8 cellular contexts compared by ENCODE assay signal in the genomic region with DNA sequence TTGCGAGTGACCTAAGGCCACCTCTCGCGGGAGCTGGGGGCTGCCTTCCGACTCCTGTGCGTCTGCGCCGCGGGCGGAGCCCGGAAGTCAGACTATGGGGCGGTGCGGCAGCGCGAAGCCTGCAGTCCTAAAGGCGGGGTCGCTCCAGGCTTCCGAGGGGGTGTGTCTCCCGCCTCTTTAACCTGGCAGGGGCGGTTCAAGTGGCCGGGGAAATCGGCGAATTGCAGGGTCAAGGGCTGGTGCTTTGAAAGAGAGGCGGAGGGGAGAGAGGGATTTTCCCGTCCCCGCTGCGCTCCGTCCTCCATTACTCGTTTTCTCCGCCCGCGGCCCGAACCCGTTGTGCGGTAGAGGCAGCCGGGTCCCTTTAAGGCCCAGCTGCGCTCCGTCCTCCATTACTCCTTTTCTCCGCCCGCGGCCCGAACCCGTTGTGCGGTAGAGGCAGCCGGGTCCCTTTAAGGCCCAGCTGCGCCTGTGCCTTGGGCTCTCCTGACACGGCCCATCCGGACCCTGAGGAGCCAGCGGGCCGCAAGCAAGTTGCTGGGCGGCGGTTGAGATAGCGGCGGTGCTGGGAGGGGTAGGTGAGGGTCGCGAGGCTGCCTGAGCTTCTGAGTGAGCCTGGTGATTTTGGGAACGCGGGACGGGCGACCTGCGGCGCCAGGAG. TPM values are rescaled to one million over a fixed set of nuclear protein-coding genes. Genes with fewer than 3 reads are reported as not detected.
DNase-seq lines count a peak whose midpoint lies in the region; ATAC-seq and TF ChIP-seq lines count a peak whose summit lies in the region.
"Not testable (repeated sequence)": the region's sequence is repeated elsewhere in the genome, so short reads cannot be mapped to it uniquely, and the experiment has no call there.

A gene with protein sequence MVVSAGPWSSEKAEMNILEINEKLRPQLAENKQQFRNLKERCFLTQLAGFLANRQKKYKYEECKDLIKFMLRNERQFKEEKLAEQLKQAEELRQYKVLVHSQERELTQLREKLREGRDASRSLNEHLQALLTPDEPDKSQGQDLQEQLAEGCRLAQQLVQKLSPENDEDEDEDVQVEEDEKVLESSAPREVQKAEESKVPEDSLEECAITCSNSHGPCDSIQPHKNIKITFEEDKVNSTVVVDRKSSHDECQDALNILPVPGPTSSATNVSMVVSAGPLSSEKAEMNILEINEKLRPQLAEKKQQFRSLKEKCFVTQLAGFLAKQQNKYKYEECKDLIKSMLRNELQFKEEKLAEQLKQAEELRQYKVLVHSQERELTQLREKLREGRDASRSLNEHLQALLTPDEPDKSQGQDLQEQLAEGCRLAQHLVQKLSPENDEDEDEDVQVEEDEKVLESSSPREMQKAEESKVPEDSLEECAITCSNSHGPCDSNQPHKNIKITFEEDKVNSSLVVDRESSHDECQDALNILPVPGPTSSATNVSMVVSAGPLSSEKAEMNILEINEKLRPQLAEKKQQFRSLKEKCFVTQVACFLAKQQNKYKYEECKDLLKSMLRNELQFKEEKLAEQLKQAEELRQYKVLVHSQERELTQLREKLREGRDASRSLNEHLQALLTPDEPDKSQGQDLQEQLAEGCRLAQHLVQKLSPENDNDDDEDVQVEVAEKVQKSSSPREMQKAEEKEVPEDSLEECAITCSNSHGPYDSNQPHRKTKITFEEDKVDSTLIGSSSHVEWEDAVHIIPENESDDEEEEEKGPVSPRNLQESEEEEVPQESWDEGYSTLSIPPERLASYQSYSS (N-terminal part only) (plus strand): TSS at position 83 of the 661 bp plus-strand sequence. CDS start 21,820 bp downstream, outside the sequence.

- H3K36me3 ChIP-seq in left ventricle myocardium inferior, transverse colon: not testable (repeated sequence)

- not testable (repeated sequence) for H3K9me3 ChIP-seq in left ventricle myocardium inferior (replicated peaks); transverse colon

- peak; percentile 83 for DNase-seq in NCI-H187 treated with DMSO at 0.1 percent for 48 hours (lab: John Stamatoyannopoulos, UW)
- DNase-seq in amniotic epithelial cell (ENCODE audit: low read depth) = peak; percentile 66
- DNase-seq in left ventricle myocardium inferior = peak; percentile 84
- DNase-seq in progenitor cell of endocrine pancreas (ENCODE audit: low spot score, unreplicated experiment) = peak; percentile 74
- DNase-seq in transverse colon = peak; percentile 86

- not testable (repeated sequence) for H3K27me3 ChIP-seq in left ventricle myocardium inferior (ENCODE audit: low read depth); transverse colon

- not testable (repeated sequence) for TF ChIP-seq EP300 in transverse colon (IDR thresholded peaks at IDR 0.05; ENCODE audit: low read depth)

- H3K4me3 Mint-ChIP-seq in progenitor cell of endocrine pancreas (ENCODE audit: low read depth) = peak within 1 kb of the TSS; percentile 89

- TF ChIP-seq POLR2A in transverse colon (IDR thresholded peaks at IDR 0.05) = peak; percentile 48

- peak within 1 kb of the TSS; percentile 96 for H3K27ac Mint-ChIP-seq in progenitor cell of endocrine pancreas

- not testable (repeated sequence) for H3K9me3 Mint-ChIP-seq in progenitor cell of endocrine pancreas (ENCODE audit: low read depth)

- not testable (repeated sequence) for H3K36me3 Mint-ChIP-seq in progenitor cell of endocrine pancreas (ENCODE audit: insufficient read depth)

- ATAC-seq in GM18498 (IDR thresholded peaks at IDR 0.05; ENCODE audit: unreplicated experiment) = peak; percentile 80
- peak; percentile 54 for ATAC-seq in HG02938 (IDR thresholded peaks at IDR 0.05; ENCODE audit: unreplicated experiment)

- TF ChIP-seq CTCF in left ventricle myocardium inferior (IDR thresholded peaks at IDR 0.05; ENCODE audit: borderline replicate concordance); progenitor cell of endocrine pancreas (IDR thresholded peaks at IDR 0.05; ENCODE audit: unreplicated experiment); transverse colon (IDR thresholded peaks at IDR 0.05): not testable (repeated sequence)

- H3K27me3 Mint-ChIP-seq in progenitor cell of endocrine pancreas = not testable (repeated sequence)

- in situ Hi-C loops in transverse colon (cut with MboI; ENCODE audit: low pct_ligation_motif_present in 1 of 4, low pct_unique_long_range_greater_than_20kb in 1 of 4, low sequenced_read_pairs in 3 of 4) = not testable (repeated sequence)

- WGBS in transverse colon (ENCODE audit: low coverage in 1 of 2), 2 donors = 1% methylated on average over 34 of the region's 61 CpGs; no CpG with 5 or more reads in 1 of the 2 donors

- H3K27ac ChIP-seq in left ventricle myocardium inferior (replicated peaks) (peak within 1 kb of the TSS; percentile 94), transverse colon (peak within 1 kb of the TSS; percentile 83 to 93 (median 89))

- peak within 1 kb of the TSS; percentile 94 for H3K4me3 ChIP-seq in left ventricle myocardium inferior
- H3K4me3 ChIP-seq in transverse colon = peak within 1 kb of the TSS; percentile 31 to 82 (median 62)

- H3K4me1 ChIP-seq in left ventricle myocardium inferior = peaks cover 17% of the 10 kb centered on the region
- peaks cover 0 to 13% (median 0%) of the 10 kb centered on the region in 4 donors for H3K4me1 ChIP-seq in transverse colon

- H3K4me1 Mint-ChIP-seq in progenitor cell of endocrine pancreas (ENCODE audit: low read depth) = not testable (repeated sequence)

- intact Hi-C loops in T-helper 2 cell treated with Interferon-gamma antibody and Interleukin-4, amounts not matched to agents 100 ng/mL and 5 ng/mL, for 36 hours (cut with micrococcal nuclease); left ventricle myocardium inferior (cut with micrococcal nuclease); transverse colon (cut with DNase I; ENCODE audit: low total_unique reads): not testable (repeated sequence)

RNA-seq across cellular contexts. Expression of the gene that starts here (rescaled TPM):
- 17.3 and 18.6 TPM in 2 replicates for total RNA-seq in T-helper 2 cell treated with Interferon-gamma antibody and Interleukin-4, amounts not matched to agents 100 ng/mL and 5 ng/mL, for 36 hours
- total RNA-seq in left ventricle myocardium inferior (2.5 TPM), progenitor cell of endocrine pancreas (22.5 TPM in 2 replicates), transverse colon (10 to 100 TPM; 10.8 to 21.1 (median 13.9) TPM)

Comparison
In these comparisons a context has a peak if more than half of its experiments do, and no peak if none do; other contexts are left out.
1. Peak in every context shown above with its lines: DNase-seq, ATAC-seq, H3K4me3 ChIP-seq and H3K27ac ChIP-seq.